ENCODE assay signal across 9 cellular contexts in genomic region chr1:48232722-48233121, GRCh38. TPM values are rescaled to one million over a fixed set of nuclear protein-coding genes. Genes with fewer than 3 reads are reported as not detected.
"Had no signal": no experiment of that assay in that cellular context is flagged by ENCODE, and none has a peak within 500 bp of the region (broad histone marks: within the 10 kb centered on the region; RNA-seq: fewer than 3 reads in every experiment).

No MANE protein-coding gene starts in this region.

- H3K27ac Mint-ChIP-seq: IgD-negative memory B cell had no signal

- H3K9me3 Mint-ChIP-seq: IgD-negative memory B cell had no signal

- FAIRE-seq: HepG2, HTR-8/SVneo had no signal

- H3K27ac ChIP-seq: HL-60, KMS-11 had no signal

- H3K4me2 ChIP-seq: KMS-11 had no signal

- H3K9ac ChIP-seq: KMS-11 had no signal

- DNase-seq: IMR-90, KBM-7, KG1 had no signal

- ATAC-seq: HepG2 had no signal

- H3K4me3 Mint-ChIP-seq: IgD-negative memory B cell had no signal

RNA-seq across cellular contexts. Expression of gene SLC5A9, which starts 10.2 kb away (rescaled TPM):
- total RNA-seq: HT1080, IMR-90 had no signal
- polyA plus RNA-seq: IgD-negative memory B cell, IMR-90 had no signal
